ENCODE assay signal across 3 cellular contexts in the genomic region with DNA sequence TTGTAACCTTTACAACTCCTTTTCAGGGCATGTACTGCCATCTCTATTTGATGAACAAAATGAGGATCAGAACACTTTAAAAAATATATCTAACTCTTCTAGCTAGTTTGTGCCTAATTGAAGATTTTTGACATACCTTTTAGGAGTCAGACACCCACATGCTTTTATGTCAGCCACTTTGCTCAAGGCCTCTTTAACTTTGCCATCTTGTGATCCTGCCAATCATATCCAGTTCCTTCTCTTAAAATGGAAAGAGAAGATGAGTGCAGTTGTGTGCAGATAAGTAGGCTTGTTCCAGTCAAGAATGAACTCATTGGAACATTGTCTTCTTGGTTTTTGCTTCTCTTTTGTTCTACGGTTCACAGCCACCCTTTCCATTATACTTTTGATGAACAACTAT.
"Had no signal": no experiment of that assay in that cellular context is flagged by ENCODE, and none has a peak within 500 bp of the region (broad histone marks: within the 10 kb centered on the region; RNA-seq: fewer than 3 reads in every experiment).

No MANE protein-coding gene starts in this region.

- H3K4me3 ChIP-seq: GM12878 had no signal

- DNase-seq: GDM1, GF-D8 had no signal

- ATAC-seq: GM12878 had no signal
